In the genomic region with DNA sequence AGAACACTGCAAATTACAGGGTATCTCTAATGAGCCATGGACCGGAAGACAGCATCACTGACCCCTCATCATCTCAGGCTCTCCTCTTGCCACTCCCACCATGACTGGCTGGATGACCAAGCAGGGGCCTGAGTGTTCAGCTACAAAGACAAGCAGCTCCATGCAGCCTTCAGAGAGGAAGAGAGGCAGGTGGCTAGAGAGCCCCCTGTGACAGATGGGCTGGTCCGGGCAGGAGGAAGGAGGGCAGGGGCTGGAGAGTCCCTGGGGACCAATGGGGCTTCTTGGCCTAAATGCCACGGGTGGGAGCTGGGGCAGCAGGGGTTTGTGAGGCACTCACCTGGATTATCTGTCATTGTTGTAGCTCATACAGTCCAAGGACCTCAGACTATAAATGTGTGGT, we compare ENCODE assay signal across 14 cellular contexts. TPM values are rescaled to one million over a fixed set of nuclear protein-coding genes. Genes with fewer than 3 reads are reported as not detected.
DNase-seq lines count a peak whose midpoint lies in the region; ATAC-seq and TF ChIP-seq lines count a peak whose summit lies in the region.
"Had no signal": no experiment of that assay in that cellular context is flagged by ENCODE, and none has a peak within 500 bp of the region (broad histone marks: within the 10 kb centered on the region; RNA-seq: fewer than 3 reads in every experiment).

No MANE protein-coding gene starts in this region.

- H3F3A ChIP-seq in Loucy (ENCODE audit: low read depth) = peaks cover 13% of the 10 kb centered on the region
- peaks cover 8% of the 10 kb centered on the region for H3F3A ChIP-seq in neural progenitor cell (ENCODE audit: low read depth)

- H3K9me3 Mint-ChIP-seq in T-helper 2 cell treated with Interferon-gamma antibody and Interleukin-4, amounts not matched to agents 5 μg/mL and 100 μg/mL, for 36 hours = no peaks in the 10 kb centered on the region
- H3K9me3 Mint-ChIP-seq in neural progenitor cell = no peaks in the 10 kb centered on the region
- H3K9me3 Mint-ChIP-seq: activated T-helper 2 cell treated with anti-CD3 and anti-CD28 coated beads, Interferon-gamma antibody, Interleukin-2, Interleukin-4, amounts not matched to agents 10 μg/mL and 5 μg/mL and 100 μg/mL, durations not matched to agents 14 hours and 24 hours and 36 hours had no signal

- H3K4me3 ChIP-seq in Loucy (ENCODE audit: low read length, poor library complexity, severe bottlenecking) (peak overlapping the region; percentile 2), neural progenitor cell (no peak overlapping the region)
- H3K4me3 ChIP-seq: lung had no signal

- H3K9me3 ChIP-seq in Loucy (ENCODE audit: insufficient read depth, low read depth, low read length) (no peaks in the 10 kb centered on the region), neural progenitor cell (ENCODE audit: low read depth) (no peaks in the 10 kb centered on the region)

- H3K27ac Mint-ChIP-seq in T-helper 2 cell treated with Interferon-gamma antibody and Interleukin-4, amounts not matched to agents 5 μg/mL and 100 μg/mL, for 36 hours = peak overlapping the region; percentile 75
- H3K27ac Mint-ChIP-seq in neural progenitor cell = peak overlapping the region; percentile 80
- H3K27ac Mint-ChIP-seq: activated T-helper 2 cell treated with anti-CD3 and anti-CD28 coated beads, Interferon-gamma antibody, Interleukin-2, Interleukin-4, amounts not matched to agents 10 μg/mL and 5 μg/mL and 100 μg/mL, durations not matched to agents 14 hours and 24 hours and 36 hours had no signal

- peaks cover 89% of the 10 kb centered on the region for H3K4me1 ChIP-seq in Loucy (ENCODE audit: insufficient read depth, low read length, poor library complexity, severe bottlenecking)
- no peaks in the 10 kb centered on the region for H3K4me1 ChIP-seq in neural progenitor cell

- no peak for DNase-seq in T-helper 2 cell treated with Interferon-gamma antibody and Interleukin-4, amounts not matched to agents 5 μg/mL and 100 μg/mL, for 36 hours (ENCODE audit: low spot score)
- DNase-seq in T-helper 2 cell = no peak
- DNase-seq in activated CD8-positive, alpha-beta memory T cell treated with anti-CD3 and anti-CD28 coated beads for 24 hours = peak; percentile 60
- peak; percentile 1 for DNase-seq in neural progenitor cell (ENCODE audit: low spot score)
- DNase-seq in cerebellar cortex (ENCODE audit: low spot score) = no peak
- DNase-seq: central memory CD4-positive, alpha-beta T cell; MM.1S had no signal

- H3K36me3 Mint-ChIP-seq in T-helper 2 cell treated with Interferon-gamma antibody and Interleukin-4, amounts not matched to agents 5 μg/mL and 100 μg/mL, for 36 hours (ENCODE audit: low read depth) = peaks cover 10% of the 10 kb centered on the region
- H3K36me3 Mint-ChIP-seq in neural progenitor cell = no peaks in the 10 kb centered on the region

- H3K79me2 ChIP-seq in Loucy (ENCODE audit: insufficient read depth, low read length) (no peaks in the 10 kb centered on the region), neural progenitor cell (ENCODE audit: low read depth) (no peaks in the 10 kb centered on the region)

- no peaks in the 10 kb centered on the region for H4K20me1 ChIP-seq in Loucy (ENCODE audit: insufficient read depth, low read length, poor library complexity, severe bottlenecking)
- no peaks in the 10 kb centered on the region for H4K20me1 ChIP-seq in neural progenitor cell (ENCODE audit: low read depth)

- no peaks in the 10 kb centered on the region for H3K36me3 ChIP-seq in Loucy (ENCODE audit: insufficient read depth, low read length)
- no peaks in the 10 kb centered on the region for H3K36me3 ChIP-seq in neural progenitor cell

- H3K27me3 ChIP-seq in Loucy (ENCODE audit: insufficient read depth, low read length, poor library complexity, severe bottlenecking) (no peaks in the 10 kb centered on the region), neural progenitor cell (no peaks in the 10 kb centered on the region)

- peak overlapping the region; percentile 12 for H3K4me2 ChIP-seq in Loucy (ENCODE audit: low read depth, low read length, poor library complexity, severe bottlenecking)
- H3K4me2 ChIP-seq in neural progenitor cell = no peak overlapping the region

- ATAC-seq in GM18868 (IDR thresholded peaks at IDR 0.05; ENCODE audit: unreplicated experiment) (no peak), GM19035 (IDR thresholded peaks at IDR 0.05; ENCODE audit: unreplicated experiment) (no peak)

- peak overlapping the region; percentile 54 for H3K9ac ChIP-seq in Loucy (ENCODE audit: low read depth, low read length, poor library complexity, severe bottlenecking)
- H3K9ac ChIP-seq in neural progenitor cell = no peak overlapping the region

- H3K9me2 ChIP-seq in Loucy (replicated peaks; ENCODE audit: low read depth, low read length) = no peaks in the 10 kb centered on the region

- H3K27ac ChIP-seq in neural progenitor cell = no peak overlapping the region

- H3K4me3 Mint-ChIP-seq in T-helper 2 cell treated with Interferon-gamma antibody and Interleukin-4, amounts not matched to agents 5 μg/mL and 100 μg/mL, for 36 hours = peak overlapping the region; percentile 47
- H3K4me3 Mint-ChIP-seq in neural progenitor cell = no peak overlapping the region

- H3K27me3 Mint-ChIP-seq in T-helper 2 cell treated with Interferon-gamma antibody and Interleukin-4, amounts not matched to agents 5 μg/mL and 100 μg/mL, for 36 hours (ENCODE audit: low read depth) = peaks cover 17% of the 10 kb centered on the region
- peaks cover 4% of the 10 kb centered on the region for H3K27me3 Mint-ChIP-seq in neural progenitor cell (ENCODE audit: insufficient read depth, low read depth)

- H3K4me1 Mint-ChIP-seq in T-helper 2 cell treated with Interferon-gamma antibody and Interleukin-4, amounts not matched to agents 5 μg/mL and 100 μg/mL, for 36 hours (ENCODE audit: low read depth) = peaks cover 54% of the 10 kb centered on the region
- peaks cover 24% of the 10 kb centered on the region for H3K4me1 Mint-ChIP-seq in neural progenitor cell

- no peak for TF ChIP-seq CTCF in Loucy (conservative IDR thresholded peaks at IDR 0.05; ENCODE audit: low read length)
- TF ChIP-seq CTCF in neural progenitor cell (IDR thresholded peaks at IDR 0.05) = no peak

- peak overlapping the region; percentile 9; the same call in 1 of the 2 replicates for H2AFZ ChIP-seq in Loucy (ENCODE audit: low read length)
- no peak overlapping the region for H2AFZ ChIP-seq in neural progenitor cell (replicated peaks)

RNA-seq across cellular contexts. Expression of gene RASA3, which starts 12.8 kb away (rescaled TPM):
- total RNA-seq in neural progenitor cell (ENCODE audit: low replicate concordance) = 2.9 and 6.0 TPM in 2 replicates

RNA-seq across cellular contexts. Expression of gene CFAP97D2, which starts 33.8 kb away (rescaled TPM):
- not detected in 2 replicates for total RNA-seq in neural progenitor cell (ENCODE audit: low replicate concordance)
- total RNA-seq: activated T-helper 2 cell treated with anti-CD3 and anti-CD28 coated beads, Interferon-gamma antibody, Interleukin-2, Interleukin-4, amounts not matched to agents 10 μg/mL and 5 μg/mL and 100 μg/mL, durations not matched to agents 14 hours and 24 hours and 36 hours; H4; NCI-H460 had no signal

Comparison
In these comparisons a context has a peak if more than half of its experiments do, and no peak if none do; other contexts are left out.
1. DNase-seq: peak in activated CD8-positive, alpha-beta memory T cell treated with anti-CD3 and anti-CD28 coated beads for 24 hours (single experiment) and neural progenitor cell (single experiment); none in T-helper 2 cell treated with Interferon-gamma antibody and Interleukin-4, amounts not matched to agents 5 μg/mL and 100 μg/mL, for 36 hours (single experiment), T-helper 2 cell (0 of 5) and cerebellar cortex (single experiment).